Comparison of ENCODE assay signal across 17 cellular contexts in the genomic region with DNA sequence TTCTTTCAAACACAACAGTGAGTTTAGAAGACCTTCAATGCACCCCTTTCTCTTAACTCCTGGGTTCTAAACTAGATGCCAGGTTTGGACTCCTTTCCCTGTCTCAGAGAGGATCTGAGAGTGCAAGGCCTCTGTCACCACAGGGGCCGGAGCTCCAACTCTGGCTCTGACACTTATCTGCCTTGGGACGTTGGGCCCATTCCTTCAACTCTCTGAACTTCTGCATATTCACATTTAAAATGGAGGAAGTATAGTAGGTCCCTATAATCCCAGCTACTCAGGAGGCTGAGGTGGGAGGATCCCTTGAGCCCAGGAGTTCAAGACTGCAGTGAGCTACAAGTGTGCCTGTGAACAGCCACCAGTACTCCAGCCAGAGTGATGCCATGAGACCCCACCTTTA. TPM values are rescaled to one million over a fixed set of nuclear protein-coding genes. Genes with fewer than 3 reads are reported as not detected.
A peak's percentile ranks its signal among the peaks of the same experiment; 100 is the strongest.
DNase-seq lines count a peak whose midpoint lies in the region; ATAC-seq and TF ChIP-seq lines count a peak whose summit lies in the region.
"Had no signal": no experiment of that assay in that cellular context is flagged by ENCODE, and none has a peak within 500 bp of the region (broad histone marks: within the 10 kb centered on the region; RNA-seq: fewer than 3 reads in every experiment).

No MANE protein-coding gene starts in this region.

- H3K27me3 ChIP-seq in muscle layer of duodenum (ENCODE audit: low read depth, low read length), result no peaks in the 10 kb centered on the region
- no peaks in the 10 kb centered on the region for H3K27me3 ChIP-seq in subcutaneous abdominal adipose tissue (ENCODE audit: control insufficient read depth in 5 of 5, insufficient read depth in 4 of 5, low read length in 5 of 5)
- H3K27me3 ChIP-seq: BLaER1 treated with 17β-estradiol and CSF1 and Interleukin-3, amounts not matched to agents 10 nM and 100 nM had no signal

- peak overlapping the region; percentile 74 for H3K27ac ChIP-seq in muscle layer of duodenum (ENCODE audit: low read length)
- H3K27ac ChIP-seq in subcutaneous abdominal adipose tissue (ENCODE audit: low read depth, low read length), result peak overlapping the region; percentile 88

- H3K4me3 Mint-ChIP-seq in brain, result no peak overlapping the region
- H3K4me3 Mint-ChIP-seq in natural killer cell treated with Interleukin-12 subunit alpha and Interleukin-12 subunit beta and Interleukin-15 and Interleukin-18, amount 100 ng/mL, for 72 hours, result no peak overlapping the region
- H3K4me3 Mint-ChIP-seq: endodermal cell, neural crest cell had no signal

- peak overlapping the region in 2 of 5 donors; percentile 29 to 68 for H3K9ac ChIP-seq in subcutaneous abdominal adipose tissue (ENCODE audit: low read length in 5 of 5)

- H3K9me3 Mint-ChIP-seq in brain, result no peaks in the 10 kb centered on the region
- no peaks in the 10 kb centered on the region for H3K9me3 Mint-ChIP-seq in natural killer cell treated with Interleukin-12 subunit alpha and Interleukin-12 subunit beta and Interleukin-15 and Interleukin-18, amount 100 ng/mL, for 72 hours
- H3K9me3 Mint-ChIP-seq: endodermal cell, neural crest cell had no signal

- H3K4me1 ChIP-seq in muscle layer of duodenum (ENCODE audit: control insufficient read depth in 1 of 2, insufficient read depth in 2 of 2, low read length in 2 of 2) (peaks cover 23 to 38% of the 10 kb centered on the region in 2 donors), subcutaneous abdominal adipose tissue (ENCODE audit: control insufficient read depth in 5 of 5, insufficient read depth in 5 of 5, low read length in 5 of 5) (peaks cover 20 to 67% (median 51%) of the 10 kb centered on the region in 5 donors), mucosa of descending colon (ENCODE audit: low read depth) (peaks cover 9% of the 10 kb centered on the region)

- peaks cover 57% of the 10 kb centered on the region for H3K4me1 Mint-ChIP-seq in brain
- H3K4me1 Mint-ChIP-seq in natural killer cell treated with Interleukin-12 subunit alpha and Interleukin-12 subunit beta and Interleukin-15 and Interleukin-18, amount 100 ng/mL, for 72 hours (ENCODE audit: low read depth in 2 of 2), result peaks cover 0 to 5% of the 10 kb centered on the region in 2 donors

- peak overlapping the region in 4 of 5 experiments; percentile 52 to 92 (median 72) for H3K27ac Mint-ChIP-seq in brain
- peak overlapping the region in 1 of 2 donors; percentile 70 for H3K27ac Mint-ChIP-seq in natural killer cell treated with Interleukin-12 subunit alpha and Interleukin-12 subunit beta and Interleukin-15 and Interleukin-18, amount 100 ng/mL, for 72 hours
- H3K27ac Mint-ChIP-seq: endodermal cell had no signal

- peaks cover 6% of the 10 kb centered on the region for H3K36me3 Mint-ChIP-seq in brain
- H3K36me3 Mint-ChIP-seq in natural killer cell treated with Interleukin-12 subunit alpha and Interleukin-12 subunit beta and Interleukin-15 and Interleukin-18, amount 100 ng/mL, for 72 hours, result no peaks in the 10 kb centered on the region

- no peak for TF ChIP-seq CTCF in brain (conservative IDR thresholded peaks at IDR 0.05)
- no peak for TF ChIP-seq CTCF in mucosa of descending colon (IDR thresholded peaks at IDR 0.05)

- H3K9me3 ChIP-seq in muscle layer of duodenum (ENCODE audit: control insufficient read depth in 1 of 2, low read length in 2 of 2) (no peaks in the 10 kb centered on the region), subcutaneous abdominal adipose tissue (ENCODE audit: control insufficient read depth in 5 of 5, low read length in 5 of 5) (no peaks in the 10 kb centered on the region), mucosa of descending colon (no peaks in the 10 kb centered on the region)
- H3K9me3 ChIP-seq: BLaER1 treated with 17β-estradiol and CSF1 and Interleukin-3, amounts not matched to agents 10 nM and 100 nM had no signal

- H3K36me3 ChIP-seq in muscle layer of duodenum (ENCODE audit: control insufficient read depth in 1 of 2, insufficient read depth in 2 of 2, low read length in 2 of 2) (peaks cover 2 to 4% of the 10 kb centered on the region in 2 donors), subcutaneous abdominal adipose tissue (ENCODE audit: control insufficient read depth in 5 of 5, insufficient read depth in 5 of 5, low read length in 5 of 5) (peaks cover 0 to 2% (median 0%) of the 10 kb centered on the region in 5 donors), mucosa of descending colon (ENCODE audit: low read depth) (no peaks in the 10 kb centered on the region)

- H3K27me3 Mint-ChIP-seq in brain, result no peaks in the 10 kb centered on the region
- no peaks in the 10 kb centered on the region for H3K27me3 Mint-ChIP-seq in natural killer cell treated with Interleukin-12 subunit alpha and Interleukin-12 subunit beta and Interleukin-15 and Interleukin-18, amount 100 ng/mL, for 72 hours

- DNase-seq in MV-4-11 (lab: John Stamatoyannopoulos, UW), result peak; percentile 48
- DNase-seq in cerebellar cortex (ENCODE audit: low spot score), result no peak
- no peak for DNase-seq in mucosa of descending colon
- DNase-seq in natural killer cell treated with Interleukin-12 subunit alpha and Interleukin-12 subunit beta and Interleukin-15 and Interleukin-18, amount 100 ng/mL, for 72 hours (ENCODE audit: low spot score), result no peak
- no peak for DNase-seq in medulla oblongata (ENCODE audit: extremely low spot score)
- DNase-seq: activated CD4-positive, alpha-beta T cell treated with anti-CD3 and anti-CD28 coated beads, Interleukin-2, amount 50 U/mL, for 4 hours; activated gamma-delta T cell; NCI-H2029; NCI-H748 treated with DMSO at 0.1 percent for 48 hours; stimulated activated CD4-positive, alpha-beta T cell treated with anti-CD3 and anti-CD28 coated beads, Interleukin-12 subunit alpha, Interleukin-12 subunit beta, amount 100 ng/mL, for 4 hours; T-helper 9 cell had no signal

- intact Hi-C loops in mucosa of descending colon (cut with DNase I, micrococcal nuclease), result no loop called here

- no peak for ATAC-seq in mucosa of descending colon
- ATAC-seq in natural killer cell treated with Interleukin-12 subunit alpha and Interleukin-12 subunit beta and Interleukin-15 and Interleukin-18, amount 100 ng/mL, for 72 hours, result no peak

- H3K4me3 ChIP-seq in muscle layer of duodenum (ENCODE audit: low read depth in 1 of 2, low read length in 2 of 2) (no peak overlapping the region), subcutaneous abdominal adipose tissue (ENCODE audit: low read depth in 1 of 5, low read length in 5 of 5) (no peak overlapping the region), mucosa of descending colon (no peak overlapping the region)
- H3K4me3 ChIP-seq: BLaER1 treated with 17β-estradiol and CSF1 and Interleukin-3, amounts not matched to agents 10 nM and 100 nM had no signal

RNA-seq across cellular contexts. Expression of gene ZFP36L2, which starts 44.1 kb away (rescaled TPM):
- 16.1 TPM for polyA plus RNA-seq in brain (ENCODE audit: insufficient read depth, low read depth, low replicate concordance)
- 100 to 1,000 TPM; 160 to 198 (median 169) TPM for total RNA-seq in mucosa of descending colon
- 10 to 100 TPM; 22.3 to 24.7 TPM for total RNA-seq in natural killer cell treated with Interleukin-12 subunit alpha and Interleukin-12 subunit beta and Interleukin-15 and Interleukin-18, amount 100 ng/mL, for 72 hours

Comparison
In these comparisons a context has a peak if more than half of its experiments do, and no peak if none do; other contexts are left out.
1. RNA of gene ZFP36L2, which starts 44.1 kb away (total RNA-seq): 160 to 198 TPM in mucosa of descending colon; 22.3 to 24.7 TPM in natural killer cell treated with Interleukin-12 subunit alpha and Interleukin-12 subunit beta and Interleukin-15 and Interleukin-18, amount 100 ng/mL, for 72 hours; every median in the first group is over 4 times any median in the second.